In the genomic region with DNA sequence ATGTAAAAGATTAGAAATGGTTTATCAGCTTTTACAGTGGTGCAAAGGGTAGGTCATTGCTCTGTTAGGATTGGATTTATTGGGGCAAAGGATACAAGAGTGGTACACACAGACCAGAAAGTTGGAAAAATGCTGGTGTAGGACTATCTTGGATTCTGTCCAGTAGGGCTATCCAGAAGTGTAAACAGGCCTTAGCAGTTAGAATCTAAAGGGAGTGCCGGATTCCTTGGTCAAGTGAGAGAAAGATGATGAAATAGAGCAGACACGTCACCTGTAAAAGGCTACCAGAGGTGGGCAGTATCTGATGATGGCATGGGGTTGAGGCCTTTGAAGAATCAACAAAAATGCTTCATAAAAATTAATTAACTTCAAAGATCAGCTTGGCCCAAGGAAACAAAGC, we compare ENCODE assay signal across 21 cellular contexts.
"Had no signal": no experiment of that assay in that cellular context is flagged by ENCODE, and none has a peak within 500 bp of the region (broad histone marks: within the 10 kb centered on the region; RNA-seq: fewer than 3 reads in every experiment).

No MANE protein-coding gene starts in this region.

- H3K4me3 ChIP-seq: esophagus squamous epithelium, thoracic aorta had no signal

- H3K36me3 ChIP-seq: esophagus squamous epithelium, thoracic aorta, WERI-Rb-1 had no signal

- H3K27me3 ChIP-seq: esophagus squamous epithelium had no signal

- H3K9me3 ChIP-seq: esophagus squamous epithelium, thoracic aorta had no signal

- DNase-seq: activated CD4-positive, alpha-beta memory T cell treated with anti-CD3 and anti-CD28 coated beads for 36 hours; activated CD4-positive, alpha-beta T cell treated with anti-CD3 and anti-CD28 coated beads, Interleukin-2, amount 10 ng/mL, durations not matched to agents 24 days and 14 days; activated CD8-positive, alpha-beta memory T cell treated with anti-CD3 and anti-CD28 coated beads, Interleukin-2, amount 50 U/mL, for 4 hours; activated gamma-delta T cell; activated naive CD4-positive, alpha-beta T cell treated with anti-CD3 and anti-CD28 coated beads, Interleukin-2, amount 50 U/mL, for 16 hours; activated T-cell treated with anti-CD3 and anti-CD28 coated beads, Interleukin-2, amount 50 U/mL, for 1 hour; amygdala; central memory CD4-positive, alpha-beta T cell; dermis blood vessel endothelial cell; effector CD4-positive, alpha-beta T cell; esophagus squamous epithelium; mesendoderm; right cardiac atrium; stimulated activated CD4-positive, alpha-beta T cell treated with anti-CD3 and anti-CD28 coated beads, Interleukin-2, amount 100 ng/mL, for 48 hours; stimulated activated naive CD8-positive, alpha-beta T cell treated with anti-CD3 and anti-CD28 coated beads, Interleukin-15, Interleukin-2, amounts not matched to agents 100 U/mL and 50 U/mL, for 24 hours; T-helper 9 cell; WERI-Rb-1 had no signal

- ATAC-seq: activated CD4-positive, CD25-positive, alpha-beta regulatory T cell treated with anti-CD3 and anti-CD28 coated beads, Interleukin-2, amount 50 U/mL, for 24 hours; natural killer cell treated with Interleukin-12 subunit alpha and Interleukin-12 subunit beta and Interleukin-15 and Interleukin-18, amount 100 ng/mL, for 72 hours; right cardiac atrium; stimulated activated naive CD8-positive, alpha-beta T cell treated with anti-CD3 and anti-CD28 coated beads, Interleukin-15, Interleukin-2, amounts not matched to agents 100 U/mL and 50 U/mL, for 24 hours had no signal

- H3K27ac ChIP-seq: epithelial cell of prostate, esophagus squamous epithelium, thoracic aorta, WERI-Rb-1 had no signal

- H3K4me1 ChIP-seq: esophagus squamous epithelium had no signal
